In the genomic region with DNA sequence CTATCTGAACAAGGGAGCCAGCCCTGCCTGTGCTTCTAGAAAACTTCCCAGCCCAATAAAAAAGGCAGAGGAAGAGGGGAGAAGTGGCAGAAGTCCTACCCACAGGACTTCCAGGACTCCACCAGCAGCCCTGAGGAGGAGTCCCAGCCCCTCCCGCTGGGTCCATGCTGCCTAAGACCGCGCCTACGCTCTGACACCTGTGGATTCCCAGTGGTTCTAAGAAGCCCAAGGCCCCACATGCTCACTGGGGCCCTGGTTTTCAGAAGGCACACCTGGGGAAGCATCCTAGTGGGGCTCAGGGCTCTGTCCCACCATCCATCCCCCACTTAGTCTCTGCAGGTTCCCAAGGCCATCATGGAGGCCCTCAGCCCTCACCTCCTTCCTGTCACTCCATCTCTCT, we compare ENCODE assay signal across 1 cellular context.
TF ChIP-seq lines count a peak whose summit lies in the region.

No MANE protein-coding gene starts in this region.

TF ChIP-seq in liver, 16 proteins besides CTCF, POLR2A, EP300 and RAD21 (continued from another document):
- TF ChIP-seq HNF4G (IDR thresholded peaks at IDR 0.05) = no peak
- no peak for TF ChIP-seq SP1 (IDR thresholded peaks at IDR 0.05)
- TF ChIP-seq TAF1 (conservative IDR thresholded peaks at IDR 0.05) = no peak
- no peak for TF ChIP-seq HNF4A (conservative IDR thresholded peaks at IDR 0.05)
